ENCODE assay signal across 19 cellular contexts in genomic region chr1:161114556-161114955, GRCh38. TPM values are rescaled to one million over a fixed set of nuclear protein-coding genes. Genes with fewer than 3 reads are reported as not detected.
DNase-seq lines count a peak whose midpoint lies in the region; ATAC-seq and TF ChIP-seq lines count a peak whose summit lies in the region.
"Had no signal": no experiment of that assay in that cellular context is flagged by ENCODE, and none has a peak within 500 bp of the region (broad histone marks: within the 10 kb centered on the region; RNA-seq: fewer than 3 reads in every experiment).

No MANE protein-coding gene starts in this region.

- H3K36me3 ChIP-seq in Panc1 (ENCODE audit: control insufficient read depth, insufficient read depth, low read length) (peaks cover 4% of the 10 kb centered on the region; the same call in 1 of the 2 replicates), skeletal muscle satellite cell (ENCODE audit: insufficient read depth, low read length) (peaks cover 5% of the 10 kb centered on the region)
- peaks cover 2% of the 10 kb centered on the region for H3K36me3 ChIP-seq in CD8-positive, alpha-beta T cell (ENCODE audit: insufficient read depth, low read length)
- H3K36me3 ChIP-seq: pancreas had no signal

- H3K4me3 ChIP-seq in Panc1 (ENCODE audit: low read depth in 2 of 2, low read length in 2 of 2) (0 out of 4 replicates have a peak overlapping the region, but pooled peaks of 1 of the 2 experiments have one; percentile 12), skeletal muscle satellite cell (ENCODE audit: low read length) (no peak overlapping the region)
- no peak overlapping the region for H3K4me3 ChIP-seq in CD8-positive, alpha-beta T cell (ENCODE audit: low read depth, low read length)
- H3K4me3 ChIP-seq: hepatocyte, pancreas had no signal

- peak overlapping the region; percentile 59 for H3K27ac ChIP-seq in Panc1 (ENCODE audit: low read length)
- H3K27ac ChIP-seq in CD8-positive, alpha-beta T cell (ENCODE audit: low read depth, low read length), result no peak overlapping the region
- H3K27ac ChIP-seq: hepatocyte, pancreas had no signal

- BruUV-seq in Panc1 (replicated peaks; lab: Mats Ljungman, UMichigan), result no TSS peak

- H3K4me1 Mint-ChIP-seq in activated naive CD4-positive, alpha-beta T cell treated with anti-CD3 and anti-CD28 coated beads, Interleukin-2, amount 10 ng/mL, durations not matched to agents 7 days and 5 days, result peaks cover 63% of the 10 kb centered on the region
- H3K4me1 Mint-ChIP-seq in brain, result peaks cover 68% of the 10 kb centered on the region
- peaks cover 67% of the 10 kb centered on the region for H3K4me1 Mint-ChIP-seq in CD8-positive, alpha-beta T cell (ENCODE audit: low read depth)

- H3K4me2 ChIP-seq in skeletal muscle satellite cell (ENCODE audit: low read length), result peak overlapping the region; percentile 4
- H3K4me2 ChIP-seq: hepatocyte had no signal

- H3K4me1 ChIP-seq in Panc1 (ENCODE audit: control insufficient read depth, insufficient read depth, low read length) (peaks cover 28% of the 10 kb centered on the region), skeletal muscle satellite cell (ENCODE audit: control insufficient read depth, insufficient read depth, low read length) (peaks cover 34% of the 10 kb centered on the region)
- H3K4me1 ChIP-seq in CD8-positive, alpha-beta T cell (ENCODE audit: insufficient read depth, low read length), result peaks cover 40% of the 10 kb centered on the region

- POLR2A ChIA-PET in Panc1 (lab: Charles Lee), result no interaction called here
- POLR2A ChIA-PET in CD8-positive, alpha-beta T cell (lab: Charles Lee), result interaction anchor here (1.1 kb wide), 1 partner anchor 17 kb away, joined by 3 read pairs; no protein-coding TSS in a partner anchor

- intact Hi-C loops in Panc1 (cut with micrococcal nuclease; ENCODE audit: unreplicated experiment), result no loop called here
- intact Hi-C loops in CD8-positive, alpha-beta T cell (cut with DNase I, micrococcal nuclease), result no loop called here

- no peak overlapping the region for H3K9ac ChIP-seq in skeletal muscle satellite cell (ENCODE audit: low read depth, low read length)

- CTCF ChIA-PET in activated naive CD4-positive, alpha-beta T cell treated with anti-CD3 and anti-CD28 coated beads, Interleukin-2, amount 10 ng/mL, durations not matched to agents 7 days and 5 days (lab: Charles Lee), result no interaction called here
- CTCF ChIA-PET in Panc1 (lab: Charles Lee), result no interaction called here
- CTCF ChIA-PET in CD8-positive, alpha-beta T cell (lab: Charles Lee), result interaction anchor here (0.7 kb wide), 1 partner anchor 17 kb away, joined by 4 read pairs; no protein-coding TSS in a partner anchor

- TF ChIP-seq CTCF in Panc1 (IDR thresholded peaks at IDR 0.05), result no peak
- no peak for TF ChIP-seq CTCF in brain (conservative IDR thresholded peaks at IDR 0.05)
- no peak for TF ChIP-seq CTCF in CD8-positive, alpha-beta T cell (IDR thresholded peaks at IDR 0.05)

- H3K27me3 ChIP-seq in Panc1 (ENCODE audit: control insufficient read depth, insufficient read depth, low read length) (no peaks in the 10 kb centered on the region), skeletal muscle satellite cell (ENCODE audit: control insufficient read depth, insufficient read depth, low read length) (no peaks in the 10 kb centered on the region)
- no peaks in the 10 kb centered on the region for H3K27me3 ChIP-seq in CD8-positive, alpha-beta T cell (ENCODE audit: insufficient read depth, low read length)
- H3K27me3 ChIP-seq: hepatocyte, pancreas had no signal

- DNase-seq in activated naive CD4-positive, alpha-beta T cell treated with anti-CD3 and anti-CD28 coated beads, Interleukin-2, amount 50 U/mL, for 72 hours (ENCODE audit: low spot score in 2 of 2), result no peak
- DNase-seq in activated naive CD4-positive, alpha-beta T cell treated with anti-CD3 and anti-CD28 coated beads, Interleukin-2, amount 10 ng/mL, durations not matched to agents 7 days and 5 days, result no peak
- DNase-seq in Panc1 (ENCODE audit: low read depth, low spot score), result no peak
- no peak for DNase-seq in hepatic stellate cell (ENCODE audit: low spot score)
- DNase-seq in CD8-positive, alpha-beta T cell, result no peak
- DNase-seq: activated CD4-positive, alpha-beta T cell treated with anti-CD3 and anti-CD28 coated beads, Interleukin-2, amount 50 U/mL, for 4 hours; erythroblast; left colon; NCI-H1694; NCI-H510A treated with DMSO at 0.1 percent for 48 hours; pancreas; stimulated activated CD4-positive, alpha-beta T cell treated with anti-CD3 and anti-CD28 coated beads, Interleukin-12 subunit alpha, Interleukin-12 subunit beta, amount 100 ng/mL, for 4 hours had no signal

- H3K4me3 Mint-ChIP-seq in activated naive CD4-positive, alpha-beta T cell treated with anti-CD3 and anti-CD28 coated beads, Interleukin-2, amount 10 ng/mL, durations not matched to agents 7 days and 5 days, result no peak overlapping the region
- peak overlapping the region in 3 of 5 experiments; percentile 6 to 39 (median 10) for H3K4me3 Mint-ChIP-seq in brain
- H3K4me3 Mint-ChIP-seq in CD8-positive, alpha-beta T cell, result no peak overlapping the region

- no peaks in the 10 kb centered on the region for H3K27me3 Mint-ChIP-seq in activated naive CD4-positive, alpha-beta T cell treated with anti-CD3 and anti-CD28 coated beads, Interleukin-2, amount 10 ng/mL, durations not matched to agents 7 days and 5 days
- H3K27me3 Mint-ChIP-seq in brain, result peaks cover 12% of the 10 kb centered on the region
- H3K27me3 Mint-ChIP-seq in CD8-positive, alpha-beta T cell (ENCODE audit: low read depth), result no peaks in the 10 kb centered on the region

- ATAC-seq in activated naive CD4-positive, alpha-beta T cell treated with anti-CD3 and anti-CD28 coated beads, Interleukin-2, amount 50 U/mL, for 72 hours, result no peak
- ATAC-seq in Panc1 (no peak), HG03097 (IDR thresholded peaks at IDR 0.05; ENCODE audit: low FRiP score, unreplicated experiment) (no peak)
- ATAC-seq in CD8-positive, alpha-beta T cell, result no peak
- ATAC-seq: left colon, pancreas had no signal

- no peaks in the 10 kb centered on the region for H3K9me3 Mint-ChIP-seq in activated naive CD4-positive, alpha-beta T cell treated with anti-CD3 and anti-CD28 coated beads, Interleukin-2, amount 50 U/mL, for 72 hours
- H3K9me3 Mint-ChIP-seq in activated naive CD4-positive, alpha-beta T cell treated with anti-CD3 and anti-CD28 coated beads, Interleukin-2, amount 10 ng/mL, durations not matched to agents 7 days and 5 days, result no peaks in the 10 kb centered on the region
- H3K9me3 Mint-ChIP-seq in brain, result no peaks in the 10 kb centered on the region
- no peaks in the 10 kb centered on the region for H3K9me3 Mint-ChIP-seq in CD8-positive, alpha-beta T cell

- H3K9me3 ChIP-seq in Panc1 (ENCODE audit: control insufficient read depth, insufficient read depth, low read depth, low read length) (no peaks in the 10 kb centered on the region), skeletal muscle satellite cell (replicated peaks; ENCODE audit: low read length) (no peaks in the 10 kb centered on the region)
- no peaks in the 10 kb centered on the region for H3K9me3 ChIP-seq in CD8-positive, alpha-beta T cell (ENCODE audit: low read length)
- H3K9me3 ChIP-seq: pancreas had no signal

- peak overlapping the region; percentile 70 to 99 for H3K27ac Mint-ChIP-seq in activated naive CD4-positive, alpha-beta T cell treated with anti-CD3 and anti-CD28 coated beads, Interleukin-2, amount 50 U/mL, for 72 hours
- H3K27ac Mint-ChIP-seq in activated naive CD4-positive, alpha-beta T cell treated with anti-CD3 and anti-CD28 coated beads, Interleukin-2, amount 10 ng/mL, durations not matched to agents 7 days and 5 days, result no peak overlapping the region
- peak overlapping the region in 2 of 5 experiments; percentile 6 for H3K27ac Mint-ChIP-seq in brain
- H3K27ac Mint-ChIP-seq in CD8-positive, alpha-beta T cell, result no peak overlapping the region

- peaks cover 27 to 36% of the 10 kb centered on the region in 2 donors for H3K36me3 Mint-ChIP-seq in activated naive CD4-positive, alpha-beta T cell treated with anti-CD3 and anti-CD28 coated beads, Interleukin-2, amount 50 U/mL, for 72 hours
- peaks cover 27% of the 10 kb centered on the region for H3K36me3 Mint-ChIP-seq in activated naive CD4-positive, alpha-beta T cell treated with anti-CD3 and anti-CD28 coated beads, Interleukin-2, amount 10 ng/mL, durations not matched to agents 7 days and 5 days
- peaks cover 11% of the 10 kb centered on the region for H3K36me3 Mint-ChIP-seq in brain
- peaks cover 32% of the 10 kb centered on the region for H3K36me3 Mint-ChIP-seq in CD8-positive, alpha-beta T cell

- in situ Hi-C loops in Panc1 (cut with HindIII; ENCODE audit: low pct_unique_long_range_greater_than_20kb, low sequenced_read_pairs), result no loop called here

RNA-seq across cellular contexts. Expression of gene PFDN2, which starts 3.3 kb away (rescaled TPM):
- total RNA-seq in activated naive CD4-positive, alpha-beta T cell treated with anti-CD3 and anti-CD28 coated beads, Interleukin-2, amount 50 U/mL, for 72 hours, result 100 to 1,000 TPM in 1 of 2 donors, 10 to 100 TPM in 1; 95.3 to 156 TPM
- 98.6 TPM for total RNA-seq in Panc1 (2021; ENCODE audit: unreplicated experiment)
- 161 TPM for polyA plus RNA-seq in Panc1 (2012; ENCODE audit: insufficient read length)
- 194 TPM for polyA plus RNA-seq in brain (ENCODE audit: insufficient read depth, low read depth, low replicate concordance)
- total RNA-seq in skeletal muscle satellite cell (2012; rRNA removed), result 44.4 and 52.0 TPM in 2 replicates
- total RNA-seq in CD8-positive, alpha-beta T cell, result 10 to 100 TPM; 64.7 to 75.5 TPM

RNA-seq across cellular contexts. Expression of gene NIT1, which starts 3.3 kb away (rescaled TPM):
- 10 to 100 TPM; 59.0 to 82.9 TPM for total RNA-seq in activated naive CD4-positive, alpha-beta T cell treated with anti-CD3 and anti-CD28 coated beads, Interleukin-2, amount 50 U/mL, for 72 hours
- 31.3 TPM for total RNA-seq in Panc1 (2021; ENCODE audit: unreplicated experiment)
- 26.8 TPM for polyA plus RNA-seq in Panc1 (2012; ENCODE audit: insufficient read length)
- 40.7 TPM for polyA plus RNA-seq in brain (ENCODE audit: insufficient read depth, low read depth, low replicate concordance)
- 18.5 and 19.9 TPM in 2 replicates for total RNA-seq in skeletal muscle satellite cell (2012; rRNA removed)
- total RNA-seq in CD8-positive, alpha-beta T cell, result 10 to 100 TPM; 11.5 to 12.8 TPM

RNA-seq across cellular contexts. Expression of gene KLHDC9, which starts 16.4 kb away (rescaled TPM):
- 1 to 10 TPM in 1 of 2 donors, not detected in 1; 2.2 TPM for total RNA-seq in activated naive CD4-positive, alpha-beta T cell treated with anti-CD3 and anti-CD28 coated beads, Interleukin-2, amount 50 U/mL, for 72 hours
- total RNA-seq in Panc1 (2021; ENCODE audit: unreplicated experiment), result 7.6 TPM
- 7.8 TPM for polyA plus RNA-seq in Panc1 (2012; ENCODE audit: insufficient read length)
- polyA plus RNA-seq in brain (ENCODE audit: insufficient read depth, low read depth, low replicate concordance), result 27.7 TPM
- 0.22 TPM in 1 of 2 replicates, not detected in the other for total RNA-seq in skeletal muscle satellite cell (2012; rRNA removed)
- not detected for total RNA-seq in CD8-positive, alpha-beta T cell
- total RNA-seq: RPMI7951 had no signal

RNA-seq across cellular contexts. Expression of gene DEDD, which starts 17.9 kb away (rescaled TPM):
- total RNA-seq in activated naive CD4-positive, alpha-beta T cell treated with anti-CD3 and anti-CD28 coated beads, Interleukin-2, amount 50 U/mL, for 72 hours, result 10 to 100 TPM; 40.1 to 41.8 TPM
- 42.5 TPM for total RNA-seq in Panc1 (2021; ENCODE audit: unreplicated experiment)
- polyA plus RNA-seq in Panc1 (2012; ENCODE audit: insufficient read length), result 52.6 TPM
- polyA plus RNA-seq in brain (ENCODE audit: insufficient read depth, low read depth, low replicate concordance), result 42.0 TPM
- 21.8 and 25.3 TPM in 2 replicates for total RNA-seq in skeletal muscle satellite cell (2012; rRNA removed)
- total RNA-seq in CD8-positive, alpha-beta T cell, result 10 to 100 TPM; 32.4 to 34.6 TPM

RNA-seq across cellular contexts. Expression of gene NECTIN4, which starts 25.2 kb away (rescaled TPM):
- under 1 TPM in 1 of 2 donors, not detected in 1; 0.16 TPM for total RNA-seq in activated naive CD4-positive, alpha-beta T cell treated with anti-CD3 and anti-CD28 coated beads, Interleukin-2, amount 50 U/mL, for 72 hours
- not detected for total RNA-seq in Panc1 (2021; ENCODE audit: unreplicated experiment)
- not detected for polyA plus RNA-seq in Panc1 (2012; ENCODE audit: insufficient read length)
- polyA plus RNA-seq in brain (ENCODE audit: insufficient read depth, low read depth, low replicate concordance), result not detected
- total RNA-seq in skeletal muscle satellite cell (2012; rRNA removed), result 0.25 and 0.66 TPM in 2 replicates
- total RNA-seq in CD8-positive, alpha-beta T cell, result not detected
- total RNA-seq: LHCN-M2, RPMI7951, temporal lobe had no signal

Comparison
In these comparisons a context has a peak if more than half of its experiments do, and no peak if none do; other contexts are left out.
1. H3K27ac Mint-ChIP-seq: peak in activated naive CD4-positive, alpha-beta T cell treated with anti-CD3 and anti-CD28 coated beads, Interleukin-2, amount 50 U/mL, for 72 hours (2 of 2); none in activated naive CD4-positive, alpha-beta T cell treated with anti-CD3 and anti-CD28 coated beads, Interleukin-2, amount 10 ng/mL, durations not matched to agents 7 days and 5 days (single experiment) and CD8-positive, alpha-beta T cell (single experiment).
2. H3K4me3 Mint-ChIP-seq: peak in brain (3 of 5); none in activated naive CD4-positive, alpha-beta T cell treated with anti-CD3 and anti-CD28 coated beads, Interleukin-2, amount 10 ng/mL, durations not matched to agents 7 days and 5 days (single experiment) and CD8-positive, alpha-beta T cell (single experiment).